In the genomic region with DNA sequence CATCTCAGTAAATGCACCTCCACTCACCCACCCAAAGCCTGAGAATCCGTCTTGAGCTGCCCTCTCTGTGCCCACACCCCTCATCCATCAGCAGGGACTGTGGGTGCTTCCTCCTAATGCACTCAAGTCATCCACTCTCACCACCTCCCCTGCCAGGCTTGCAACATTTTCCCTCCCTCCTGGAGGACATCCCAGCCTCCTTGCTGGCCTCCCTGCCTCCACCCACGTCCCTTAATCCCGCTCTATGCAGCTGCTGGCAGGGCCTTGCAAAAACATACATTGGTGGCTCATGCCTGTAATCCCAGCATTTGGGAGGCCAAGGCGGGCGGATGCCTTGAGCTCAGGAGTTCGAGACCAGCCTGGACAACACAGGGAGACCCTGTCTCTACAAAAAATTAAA, we compare ENCODE assay signal across 3 cellular contexts.
A peak's percentile ranks its signal among the peaks of the same experiment; 100 is the strongest.
TF ChIP-seq lines count a peak whose summit lies in the region.

No MANE protein-coding gene starts in this region.

TF ChIP-seq in HEK293, 187 proteins besides CTCF, POLR2A, EP300 and RAD21:
- peak; percentile 67 for TF ChIP-seq EGR2 (tag by site-specific recombination; IDR thresholded peaks at IDR 0.05; ENCODE audit: low read depth)
- TF ChIP-seq SCRT2 (tag by site-specific recombination; IDR thresholded peaks at IDR 0.05): no peak
- TF ChIP-seq ZFHX2 (tag by site-specific recombination; conservative IDR thresholded peaks at IDR 0.05): peak; percentile 44
TF ChIP-seq in HEK293: peak in this region for 2.

TF ChIP-seq in K562, 482 proteins besides CTCF, POLR2A, EP300 and RAD21:
- peak; percentile 74 for TF ChIP-seq ZNF121 (CRISPR knock-in tag; conservative IDR thresholded peaks at IDR 0.05)
- no peak for TF ChIP-seq ZNF311 (CRISPR knock-in tag; IDR thresholded peaks at IDR 0.05)

TF ChIP-seq in WTC11, 78 proteins besides CTCF, POLR2A, EP300 and RAD21:
- TF ChIP-seq RORB (CRISPR knock-in tag; IDR thresholded peaks at IDR 0.05): no peak
TF ChIP-seq in WTC11: peak in this region for 0.
